20 cellular contexts compared by ENCODE assay signal in the genomic region with DNA sequence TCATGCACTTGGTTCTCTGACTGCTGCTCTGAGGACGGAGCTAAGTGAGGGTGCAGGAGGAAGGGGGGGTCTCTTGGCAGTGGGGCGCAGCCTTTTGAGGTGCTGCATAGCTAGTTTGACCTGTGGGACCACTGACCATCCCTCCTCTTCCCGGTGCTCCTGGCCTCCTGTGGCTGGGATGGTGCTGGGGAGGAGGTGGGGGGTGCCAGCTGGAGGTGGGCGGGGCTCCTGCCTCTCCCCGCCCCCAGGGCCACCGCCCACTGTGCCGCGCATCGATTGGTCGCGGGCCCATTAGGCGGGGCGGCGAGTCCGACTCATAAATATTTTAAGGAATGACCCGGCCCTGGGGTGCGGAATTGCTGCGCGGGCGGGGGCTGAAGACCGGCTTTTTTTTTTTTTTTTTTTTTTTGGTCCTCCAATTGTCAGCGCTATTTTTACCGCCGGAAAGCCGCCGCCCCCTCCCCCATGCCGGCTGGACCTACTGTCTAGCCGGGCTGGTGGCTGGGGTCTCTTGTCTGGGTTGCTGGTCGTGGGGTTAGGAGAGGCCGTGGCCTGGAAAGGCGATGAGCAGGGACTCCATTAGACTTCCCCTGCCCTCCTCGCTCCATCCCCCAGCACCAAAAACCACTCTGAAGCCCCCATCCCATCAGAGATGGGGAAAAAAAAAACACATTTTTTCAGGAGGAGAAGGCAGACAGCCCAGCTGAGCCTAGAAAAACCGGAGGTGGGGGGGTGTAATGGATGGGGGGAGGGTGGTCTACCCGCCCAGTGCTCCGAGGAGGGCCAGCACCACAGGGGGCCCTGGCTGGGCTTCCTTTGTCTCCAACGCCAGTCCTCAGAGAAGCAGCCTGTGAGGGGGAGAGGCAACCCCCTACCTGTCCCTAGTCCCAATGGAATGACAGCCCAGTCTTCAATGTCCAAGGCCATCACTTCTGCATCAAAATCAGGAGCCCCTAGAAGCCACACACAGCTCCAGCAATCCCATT. TPM values are rescaled to one million over a fixed set of nuclear protein-coding genes. Genes with fewer than 3 reads are reported as not detected.
DNase-seq lines count a peak whose midpoint lies in the region; FAIRE-seq and TF ChIP-seq lines count a peak whose summit lies in the region.
"Had no signal": no experiment of that assay in that cellular context is flagged by ENCODE, and none has a peak within 500 bp of the region (broad histone marks: within the 10 kb centered on the region; RNA-seq: fewer than 3 reads in every experiment).

No MANE protein-coding gene starts in this region.

- no peaks in the 10 kb centered on the region for H3K27me3 ChIP-seq in BLaER1
- H3K27me3 ChIP-seq in HUES6 (ENCODE audit: control insufficient read depth, insufficient read depth, low read length): peaks cover 9% of the 10 kb centered on the region
- H3K27me3 ChIP-seq in astrocyte (ENCODE audit: insufficient read depth, low read length): peaks cover 8% of the 10 kb centered on the region
- H3K27me3 ChIP-seq in breast epithelium: no peaks in the 10 kb centered on the region
- H3K27me3 ChIP-seq: suprapubic skin had no signal

- 9 to 13% methylated on average over 19 to 20 of the region's 36 CpGs for WGBS in mesodermal cell (ENCODE audit: insufficient coverage in 2 of 2), 2 experiments

- no peaks in the 10 kb centered on the region for H3K79me2 ChIP-seq in astrocyte (ENCODE audit: insufficient read depth, low read length)

- H3K9ac ChIP-seq in BLaER1 (no peak overlapping the region), HUES6 (ENCODE audit: low read length) (no peak overlapping the region), astrocyte (ENCODE audit: low read length) (no peak overlapping the region)

- no peak for FAIRE-seq in astrocyte (lab: Jason Lieb, UNC)

- H3K27me3 Mint-ChIP-seq in astrocyte (ENCODE audit: low read depth, unreplicated experiment): peaks cover 28% of the 10 kb centered on the region
- H3K27me3 Mint-ChIP-seq: activated T-helper 17 cell treated with anti-CD3 and anti-CD28 coated beads, Interleukin-2, amount 50 U/mL, for 72 hours had no signal

- H3K27ac ChIP-seq in BLaER1 (no peak overlapping the region), HUES6 (ENCODE audit: low read depth, low read length) (no peak overlapping the region), astrocyte (ENCODE audit: low read depth, low read length) (no peak overlapping the region), mesodermal cell (ENCODE audit: low read depth, low read length, severe bottlenecking) (no peak overlapping the region), breast epithelium (no peak overlapping the region)
- H3K27ac ChIP-seq: suprapubic skin had no signal

- peaks cover 3% of the 10 kb centered on the region for H3K36me3 Mint-ChIP-seq in astrocyte (ENCODE audit: low read depth, unreplicated experiment)

- DNase-seq in astrocyte (ENCODE audit: low read depth) (no peak), breast epithelium (ENCODE audit: low spot score in 2 of 2) (no peak), epidermal melanocyte (ENCODE audit: insufficient read length, low spot score) (no peak), RKO (ENCODE audit: low spot score) (no peak)
- DNase-seq in stimulated activated CD4-positive, alpha-beta T cell treated with anti-CD3 and anti-CD28 coated beads, Interleukin-4, amount 100 ng/mL, for 4 hours: no peak
- DNase-seq: activated CD4-positive, CD25-positive, alpha-beta regulatory T cell; central memory CD4-positive, alpha-beta T cell; COR-L47; head of caudate nucleus; KBM-7; NCI-H2171 treated with DMSO at 0.1 percent for 48 hours; NK-92 treated with Interleukin-12 subunit alpha and Interleukin-12 subunit beta, amount 100 ng/mL, for 24 hours; occipital lobe; SHP77 treated with DMSO at 0.1 percent for 48 hours; T-helper 17 cell had no signal

- peak overlapping the region; percentile 70 for H3K4me2 ChIP-seq in BLaER1
- H3K4me2 ChIP-seq in astrocyte (ENCODE audit: low read length): peak overlapping the region; percentile 5

- peak overlapping the region; percentile 34 for H3K27ac Mint-ChIP-seq in astrocyte (ENCODE audit: unreplicated experiment)
- H3K27ac Mint-ChIP-seq: activated T-helper 17 cell treated with anti-CD3 and anti-CD28 coated beads, Interleukin-2, amount 50 U/mL, for 72 hours; T-helper 17 cell had no signal

- no peak for TF ChIP-seq CTCF in astrocyte (IDR thresholded peaks at IDR 0.05; ENCODE audit: insufficient read depth, low read depth, low read length)
- no peak for TF ChIP-seq CTCF in breast epithelium (IDR thresholded peaks at IDR 0.05)

- H3K9me3 ChIP-seq in BLaER1 (no peaks in the 10 kb centered on the region), HUES6 (ENCODE audit: control insufficient read depth, insufficient read depth, low read depth, low read length) (no peaks in the 10 kb centered on the region), astrocyte (ENCODE audit: insufficient read depth, low read depth, low read length) (no peaks in the 10 kb centered on the region), mesodermal cell (ENCODE audit: control insufficient read depth, low read length) (no peaks in the 10 kb centered on the region), breast epithelium (no peaks in the 10 kb centered on the region)
- H3K9me3 ChIP-seq: suprapubic skin had no signal

- H3K4me3 ChIP-seq in BLaER1 (no peak overlapping the region), HUES6 (ENCODE audit: low read depth, low read length) (peak overlapping the region; percentile 44), astrocyte (ENCODE audit: insufficient read depth, low read depth, low read length) (no peak overlapping the region), mesodermal cell (ENCODE audit: extremely low read depth, insufficient read depth, low read length, poor library complexity, severe bottlenecking) (peak overlapping the region; percentile 21), breast epithelium (no peak overlapping the region)
- H3K4me3 ChIP-seq: suprapubic skin had no signal

- H3K36me3 ChIP-seq in BLaER1: peaks cover 23% of the 10 kb centered on the region; the same call in 1 of the 2 replicates
- H3K36me3 ChIP-seq in HUES6 (ENCODE audit: control insufficient read depth, insufficient read depth, low read length): no peaks in the 10 kb centered on the region
- no peaks in the 10 kb centered on the region for H3K36me3 ChIP-seq in astrocyte (ENCODE audit: insufficient read depth, low read length)
- H3K36me3 ChIP-seq in mesodermal cell (ENCODE audit: control insufficient read depth, insufficient read depth, low read length): no peaks in the 10 kb centered on the region
- no peaks in the 10 kb centered on the region for H3K36me3 ChIP-seq in breast epithelium
- H3K36me3 ChIP-seq: suprapubic skin had no signal

- H3K9me3 Mint-ChIP-seq in astrocyte (ENCODE audit: unreplicated experiment): no peaks in the 10 kb centered on the region
- H3K9me3 Mint-ChIP-seq: activated T-helper 17 cell treated with anti-CD3 and anti-CD28 coated beads, Interleukin-2, amount 50 U/mL, for 72 hours had no signal

- H2AFZ ChIP-seq in astrocyte (ENCODE audit: low read depth, low read length): no peak overlapping the region

- intact Hi-C loops in breast epithelium (cut with DNase I; ENCODE audit: low total_unique reads): no loop called here

- peaks cover 81% of the 10 kb centered on the region for H3K4me1 ChIP-seq in BLaER1
- peaks cover 34% of the 10 kb centered on the region for H3K4me1 ChIP-seq in HUES6 (ENCODE audit: control insufficient read depth, insufficient read depth, low read length)
- peaks cover 13% of the 10 kb centered on the region for H3K4me1 ChIP-seq in astrocyte (ENCODE audit: insufficient read depth, low read length)
- H3K4me1 ChIP-seq in mesodermal cell (ENCODE audit: control insufficient read depth, insufficient read depth, low read length, poor library complexity, severe bottlenecking): peaks cover 10% of the 10 kb centered on the region
- H3K4me1 ChIP-seq in breast epithelium: peaks cover 0 to 2% of the 10 kb centered on the region in 2 donors

- H3K4me3 Mint-ChIP-seq in astrocyte (ENCODE audit: unreplicated experiment): no peak overlapping the region
- H3K4me3 Mint-ChIP-seq: activated T-helper 17 cell treated with anti-CD3 and anti-CD28 coated beads, Interleukin-2, amount 50 U/mL, for 72 hours; T-helper 17 cell had no signal

- no peak for TF ChIP-seq POLR2A in breast epithelium (IDR thresholded peaks at IDR 0.05)

- peaks cover 6% of the 10 kb centered on the region for H3K4me1 Mint-ChIP-seq in astrocyte (ENCODE audit: low read depth, unreplicated experiment)

- H4K20me1 ChIP-seq in BLaER1: peaks cover 92% of the 10 kb centered on the region
- H4K20me1 ChIP-seq in astrocyte (ENCODE audit: insufficient read depth, low read length): peaks cover 16% of the 10 kb centered on the region

RNA-seq across cellular contexts. Expression of gene SH2B2, which starts 6.4 kb away (rescaled TPM):
- total RNA-seq in astrocyte: 3.4 and 5.6 TPM in 2 replicates
- 5.8 TPM for polyA plus RNA-seq in mesodermal cell (2013, experiment 1 of 2)
- polyA plus RNA-seq in mesodermal cell (2013, experiment 2 of 2): 4.7 TPM
- total RNA-seq in breast epithelium: 1 to 10 TPM; 1.6 to 6.6 (median 4.0) TPM

Comparison
In these comparisons a context has a peak if more than half of its experiments do, and no peak if none do; other contexts are left out.
1. H3K4me3 ChIP-seq: peak in HUES6 (single experiment) and mesodermal cell (single experiment); none in BLaER1 (single experiment), astrocyte (single experiment) and breast epithelium (0 of 3).